Comparison of ENCODE assay signal across 17 cellular contexts in genomic region chr2:60808330-60808801, GRCh38. TPM values are rescaled to one million over a fixed set of nuclear protein-coding genes. Genes with fewer than 3 reads are reported as not detected.
DNase-seq lines count a peak whose midpoint lies in the region; ATAC-seq, FAIRE-seq and TF ChIP-seq lines count a peak whose summit lies in the region.
"Had no signal": no experiment of that assay in that cellular context is flagged by ENCODE, and none has a peak within 500 bp of the region (broad histone marks: within the 10 kb centered on the region; RNA-seq: fewer than 3 reads in every experiment).

No MANE protein-coding gene starts in this region.

- 19% methylated on average over 16 of the region's 16 CpGs for WGBS in K562 (ENCODE audit: insufficient coverage, low coverage, missing lambda C conversion rate)

- no peaks in the 10 kb centered on the region for H3K9me2 ChIP-seq in HCT116 (ENCODE audit: insufficient read depth)

- no peaks in the 10 kb centered on the region for H3K9me1 ChIP-seq in K562 (ENCODE audit: control insufficient read depth, insufficient read depth, low read length)

- H3K4me1 Mint-ChIP-seq in CD8-positive, alpha-beta memory T cell = peaks cover 35 to 51% (median 40%) of the 10 kb centered on the region in 3 donors
- peaks cover 26% of the 10 kb centered on the region for H3K4me1 Mint-ChIP-seq in memory B cell

- no peak for TF ChIP-seq EP300 in K562 (IDR thresholded peaks at IDR 0.05; ENCODE audit: low read length)

- H2AFZ ChIP-seq in HCT116 (ENCODE audit: low read depth, low read length, poor library complexity, severe bottlenecking) (no peak overlapping the region), K562 (ENCODE audit: low read depth, low read length) (peak overlapping the region; percentile 83)
- H2AFZ ChIP-seq: neural progenitor cell had no signal

- H3K4me1 ChIP-seq in CD8-positive, alpha-beta memory T cell (ENCODE audit: insufficient read depth, low read length) = peaks cover 29% of the 10 kb centered on the region
- H3K4me1 ChIP-seq in HCT116 (ENCODE audit: control insufficient read depth in 1 of 2, insufficient read depth in 2 of 2, low read length in 2 of 2) (no peaks in the 10 kb centered on the region), K562 (replicated peaks in 1 of 2; ENCODE audit: control insufficient read depth in 2 of 2, insufficient read depth in 2 of 2, low read length in 2 of 2) (peaks cover 27 to 28% of the 10 kb centered on the region in 2 experiments)
- H3K4me1 ChIP-seq: right lobe of liver had no signal

- no peak for TF ChIP-seq RAD21 in HCT116 (IDR thresholded peaks at IDR 0.05; ENCODE audit: low read depth)
- TF ChIP-seq RAD21 in K562 (CRISPR knock-in tag; conservative IDR thresholded peaks at IDR 0.05 in 1 of 2, IDR thresholded peaks at IDR 0.05 in 1 of 2) = no peak

- H3K9me3 Mint-ChIP-seq in CD8-positive, alpha-beta memory T cell = no peaks in the 10 kb centered on the region
- peaks cover 3% of the 10 kb centered on the region for H3K9me3 Mint-ChIP-seq in memory B cell
- H3K9me3 Mint-ChIP-seq: neural progenitor cell had no signal

- no peak for DNase-seq in CD8-positive, alpha-beta memory T cell
- no peak for DNase-seq in HCT116 (ENCODE audit: low read depth, low spot score)
- DNase-seq in K562 (ENCODE audit: extremely low read depth in 1 of 4, low spot score in 3 of 4) = peak; percentile 91 to 94 (median 92)
- DNase-seq in memory B cell (ENCODE audit: low spot score in 2 of 2) = no peak
- no peak for DNase-seq in NCI-H1436 treated with DMSO at 0.1 percent for 48 hours (lab: John Stamatoyannopoulos, UW)
- DNase-seq in NCI-H146 (lab: John Stamatoyannopoulos, UW) = no peak
- no peak for DNase-seq in activated CD8-positive, alpha-beta memory T cell treated with anti-CD3 and anti-CD28 coated beads, Interleukin-2, amount 50 U/mL, for 48 hours
- DNase-seq: mesenchymal stem cell; stimulated activated CD4-positive, alpha-beta T cell treated with anti-CD3 and anti-CD28 coated beads, Interleukin-1b, Interleukin-23, amount 100 ng/mL, for 48 hours; T-helper 1 cell had no signal

- H3K4me2 ChIP-seq in HCT116 (ENCODE audit: low read length) (no peak overlapping the region), K562 (ENCODE audit: insufficient read depth, low read length) (peak overlapping the region; percentile 68)
- H3K4me2 ChIP-seq: neural progenitor cell had no signal

- no TSS peak for BruUV-seq in HCT116 (replicated peaks; lab: Mats Ljungman, UMichigan)
- BruUV-seq in K562 (replicated peaks; lab: Mats Ljungman, UMichigan) = no TSS peak

- H3K4me3 ChIP-seq in CD8-positive, alpha-beta memory T cell (ENCODE audit: low read length) = no peak overlapping the region
- H3K4me3 ChIP-seq in HCT116 (replicated peaks in 1 of 2; ENCODE audit: low read depth in 1 of 2, low read length in 2 of 2) (no peak overlapping the region), K562 (no peak overlapping the region)
- H3K4me3 ChIP-seq: neural progenitor cell, right lobe of liver, thoracic aorta had no signal

- no peak overlapping the region for H3K9ac ChIP-seq in HCT116 (ENCODE audit: low read length)
- peak overlapping the region; percentile 27 to 38; a peak in 2 of 4 replicates for H3K9ac ChIP-seq in K562 (ENCODE audit: insufficient read depth in 1 of 2, low read depth in 2 of 2, low read length in 2 of 2)
- H3K9ac ChIP-seq: neural progenitor cell had no signal

- no peaks in the 10 kb centered on the region for H3K79me2 ChIP-seq in HCT116 (ENCODE audit: insufficient read depth, low read length)
- H3K79me2 ChIP-seq in K562 (ENCODE audit: control insufficient read depth, insufficient read depth, low read length) = no peaks in the 10 kb centered on the region; the same call in 2 of the 3 replicates

- H3K27me3 ChIP-seq in CD8-positive, alpha-beta memory T cell (ENCODE audit: insufficient read depth, low read length, poor library complexity, severe bottlenecking) = no peaks in the 10 kb centered on the region
- H3K27me3 ChIP-seq in HCT116 (ENCODE audit: insufficient read depth, low read length) = no peaks in the 10 kb centered on the region
- H3K27me3 ChIP-seq in K562 (ENCODE audit: control insufficient read depth in 2 of 2, insufficient read depth in 2 of 2, low read length in 2 of 2) = no peaks in the 10 kb centered on the region
- H3K27me3 ChIP-seq: neural progenitor cell, right lobe of liver had no signal

- no peaks in the 10 kb centered on the region for H4K20me1 ChIP-seq in HCT116 (ENCODE audit: insufficient read depth)
- H4K20me1 ChIP-seq in K562 (replicated peaks; ENCODE audit: control insufficient read depth, insufficient read depth, low read length) = no peaks in the 10 kb centered on the region

- TF ChIP-seq CTCF in HCT116 (IDR thresholded peaks at IDR 0.05 in 2 of 3, conservative IDR thresholded peaks at IDR 0.05 in 1 of 3; ENCODE audit: borderline replicate concordance in 1 of 3, insufficient read depth in 1 of 3, low read depth in 2 of 3, low read length in 2 of 3) (no peak), K562 (IDR thresholded peaks at IDR 0.05 in 2 of 3, conservative IDR thresholded peaks at IDR 0.05 in 1 of 3; ENCODE audit: insufficient read depth in 2 of 3, low read depth in 1 of 3, low read length in 3 of 3) (no peak)

- H3K27ac Mint-ChIP-seq in CD8-positive, alpha-beta memory T cell = peak overlapping the region in 6 of 8 donors; percentile 6 to 94 (median 89)
- H3K27ac Mint-ChIP-seq in memory B cell = peak overlapping the region; percentile 13
- H3K27ac Mint-ChIP-seq: neural progenitor cell had no signal

- intact Hi-C loops in HCT116 (cut with micrococcal nuclease) (no loop called here), K562 (cut with micrococcal nuclease) (no loop called here)

- no peak overlapping the region for H3K27ac ChIP-seq in CD8-positive, alpha-beta memory T cell (ENCODE audit: low read depth, low read length)
- no peak overlapping the region for H3K27ac ChIP-seq in HCT116 (ENCODE audit: low read depth, low read length)
- peak overlapping the region; percentile 78 for H3K27ac ChIP-seq in K562 (ENCODE audit: extremely low read depth, low read depth, low read length)
- H3K27ac ChIP-seq: neural progenitor cell, right lobe of liver, RWPE1, thoracic aorta had no signal

- CTCF ChIA-PET in CD8-positive, alpha-beta memory T cell (lab: Charles Lee) = interaction anchor here (1.2 to 3.9 kb wide), 5 partner anchors 9 to 190 kb away, joined by 3 to 21 read pairs (median 13); partner anchors contain the start of gene REL
- CTCF ChIA-PET in HCT116 (lab: Charles Lee) = no interaction called here
- CTCF ChIA-PET in K562 (lab: Yijun Ruan, JAX; ENCODE audit: low intra/inter-chr PET ratio) = no interaction called here

- POLR2A ChIA-PET in CD8-positive, alpha-beta memory T cell (lab: Charles Lee) = no interaction called here
- POLR2A ChIA-PET in HCT116 (lab: Charles Lee) (no interaction called here), K562 (lab: Yijun Ruan, JAX) (interaction anchor here (0.5 to 2.3 kb wide), 3 partner anchors 10 to 84 kb away, joined by 3 to 7 read pairs (median 6); partner anchors contain the start of gene PAPOLG)

- no peaks in the 10 kb centered on the region for H3K27me3 Mint-ChIP-seq in CD8-positive, alpha-beta memory T cell
- H3K27me3 Mint-ChIP-seq in memory B cell = no peaks in the 10 kb centered on the region

- FAIRE-seq in K562 (lab: Jason Lieb, UNC) = peak; percentile 94
- FAIRE-seq: keratinocyte had no signal

- no peaks in the 10 kb centered on the region for H3K9me3 ChIP-seq in CD8-positive, alpha-beta memory T cell (ENCODE audit: low read length)
- H3K9me3 ChIP-seq in HCT116 (ENCODE audit: control insufficient read depth in 1 of 2, insufficient read depth in 1 of 2, low read depth in 1 of 2, low read length in 2 of 2) (no peaks in the 10 kb centered on the region), K562 (replicated peaks; ENCODE audit: control insufficient read depth, insufficient read depth, low read depth, low read length) (no peaks in the 10 kb centered on the region)
- H3K9me3 ChIP-seq: right lobe of liver, thoracic aorta had no signal

- H3K36me3 Mint-ChIP-seq in CD8-positive, alpha-beta memory T cell = peaks cover 0 to 3% (median 0%) of the 10 kb centered on the region in 3 donors
- H3K36me3 Mint-ChIP-seq in memory B cell = no peaks in the 10 kb centered on the region
- H3K36me3 Mint-ChIP-seq: neural progenitor cell had no signal

- ATAC-seq in HCT116 (peak; percentile 63), K562 (peak; percentile 91), memory B cell (ENCODE audit: low read depth) (no peak), HG02840 (IDR thresholded peaks at IDR 0.05; ENCODE audit: low FRiP score, unreplicated experiment) (no peak)
- ATAC-seq: activated CD4-positive, CD25-positive, alpha-beta regulatory T cell treated with anti-CD3 and anti-CD28 coated beads, Interleukin-2, amount 50 U/mL, for 24 hours; right lobe of liver had no signal

- no peak overlapping the region for H3K4me3 Mint-ChIP-seq in CD8-positive, alpha-beta memory T cell
- no peak overlapping the region for H3K4me3 Mint-ChIP-seq in memory B cell
- H3K4me3 Mint-ChIP-seq: neural progenitor cell had no signal

- RAD21 ChIA-PET in HCT116 (lab: Charles Lee; ENCODE audit: low non-redundant PET in 1 of 2, low total read pairs in 2 of 2, uncharacterized antibody in 2 of 2, unreplicated experiment in 2 of 2) = no interaction called here

- TF ChIP-seq POLR2A in HCT116 (IDR thresholded peaks at IDR 0.05; ENCODE audit: borderline replicate concordance, extremely low read depth, insufficient read depth, insufficient read length) = no peak
- TF ChIP-seq POLR2A in K562 (conservative IDR thresholded peaks at IDR 0.05) = peak; percentile 65

- no peaks in the 10 kb centered on the region for H3K36me3 ChIP-seq in CD8-positive, alpha-beta memory T cell (ENCODE audit: insufficient read depth, low read length)
- H3K36me3 ChIP-seq in HCT116 (ENCODE audit: control insufficient read depth in 1 of 2, insufficient read depth in 2 of 2, low read length in 2 of 2) = no peaks in the 10 kb centered on the region
- no peaks in the 10 kb centered on the region for H3K36me3 ChIP-seq in K562 (ENCODE audit: control insufficient read depth, insufficient read depth, low read length)
- H3K36me3 ChIP-seq: neural progenitor cell, right lobe of liver had no signal

- in situ Hi-C loops in K562 (cut with MboI) = no loop called here

RNA-seq across cellular contexts. Expression of gene PAPOLG, which starts 52.3 kb away (rescaled TPM):
- total RNA-seq in CD8-positive, alpha-beta memory T cell = 10 to 100 TPM; 16.8 to 18.9 TPM
- 15.0 TPM for polyA plus RNA-seq in CD8-positive, alpha-beta memory T cell
- total RNA-seq in HCT116 (2021; ENCODE audit: unreplicated experiment) (13.2 TPM), K562 (2014; rRNA removed) (8.0 and 9.9 TPM in 2 replicates), K562 (2014; rRNA removed; fragmentation: Illumina TruSeq; extraction: Trizol) (16.3 and 17.8 TPM in 2 replicates), K562 (2015; rRNA removed; fragmentation: Illumina TruSeq; extraction: Trizol) (13.8 and 15.0 TPM in 2 replicates), K562 (2021) (10.0 and 11.1 TPM in 2 replicates)
- 2.8 and 3.9 TPM in 2 replicates for polyA plus RNA-seq in HCT116 (2012)
- 15.0 and 40.0 TPM in 2 replicates for total RNA-seq in K562 (2011; cell fraction: chromatin; rRNA removed; ENCODE audit: low replicate concordance)
- 7.8 and 10.0 TPM in 2 replicates for total RNA-seq in K562 (2011; cell fraction: nucleolus; rRNA removed)
- 15.8 and 22.9 TPM in 2 replicates for total RNA-seq in K562 (2011; cell fraction: nucleoplasm; rRNA removed)
- polyA plus RNA-seq in K562 (2011; rRNA removed) (14.3 and 15.2 TPM in 2 replicates), K562 (2014; fragmentation: Illumina TruSeq; extraction: Trizol) (9.7 and 11.7 TPM in 2 replicates), K562 (2014; fragmentation: Nextera tagmentation; extraction: Ambion mirVana) (1 to 10 TPM; 3.9 to 8.9 TPM), K562 (2014; rRNA removed) (4.8 and 8.4 TPM in 2 replicates)
- polyA plus RNA-seq in K562 (2011; cell fraction: cytosol; rRNA removed) = 4.6 and 5.1 TPM in 2 replicates
- 10.4 and 13.0 TPM in 2 replicates for polyA plus RNA-seq in K562 (2011; cell fraction: nucleus; rRNA removed)
- 6.1 and 6.8 TPM in 2 replicates for polyA plus RNA-seq in K562 (2012)
- 37.0 and 38.7 TPM in 2 replicates for polyA minus RNA-seq in K562 (2011; rRNA and poly(A)+ RNA removed)
- polyA minus RNA-seq in K562 (2011; cell fraction: cytosol; rRNA and poly(A)+ RNA removed) = 12.1 and 21.5 TPM in 2 replicates
- 8.6 and 13.9 TPM in 2 replicates for polyA minus RNA-seq in K562 (2011; cell fraction: nucleus; rRNA and poly(A)+ RNA removed)

Comparison
In these comparisons a context has a peak if more than half of its experiments do, and no peak if none do; other contexts are left out.
1. DNase-seq: peak in K562 (4 of 4); none in CD8-positive, alpha-beta memory T cell (0 of 5), HCT116 (single experiment), memory B cell (0 of 2), NCI-H1436 treated with DMSO at 0.1 percent for 48 hours (single experiment), NCI-H146 (single experiment) and activated CD8-positive, alpha-beta memory T cell treated with anti-CD3 and anti-CD28 coated beads, Interleukin-2, amount 50 U/mL, for 48 hours (single experiment).
2. ATAC-seq: peak in HCT116 (single experiment) and K562 (single experiment); none in memory B cell (single experiment) and HG02840 (single experiment).